ENCODE assay signal across 15 cellular contexts in the genomic region with DNA sequence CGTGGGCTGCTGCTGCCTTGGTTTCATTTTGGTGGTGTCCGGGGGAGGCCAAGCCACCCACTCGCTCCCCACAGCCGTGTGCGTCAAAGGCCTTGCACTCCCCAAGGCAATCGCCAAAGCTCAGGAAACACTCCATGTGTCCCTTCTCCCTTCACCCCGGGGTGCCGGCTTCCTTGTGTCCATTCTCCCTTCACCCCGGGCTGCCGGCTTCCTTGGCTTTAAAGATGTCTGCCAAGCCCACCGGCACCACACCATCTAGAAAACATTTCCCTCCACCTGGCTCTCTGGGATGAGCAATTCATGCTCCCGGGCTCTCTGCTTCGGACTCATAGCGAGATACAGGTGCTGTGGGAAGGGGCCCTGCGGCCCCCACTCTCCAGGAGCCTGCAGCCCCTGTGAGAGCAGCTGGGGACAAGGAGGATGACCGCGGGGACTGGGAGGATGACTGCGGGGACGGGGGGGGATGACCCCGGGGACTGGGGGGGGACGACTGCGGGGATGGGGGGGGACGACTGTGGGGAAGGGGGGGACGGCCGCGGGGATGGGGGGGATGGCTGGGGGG.
"Had no signal": no experiment of that assay in that cellular context is flagged by ENCODE, and none has a peak within 500 bp of the region (broad histone marks: within the 10 kb centered on the region; RNA-seq: fewer than 3 reads in every experiment).

No MANE protein-coding gene starts in this region.

- H3K27ac Mint-ChIP-seq: activated naive CD8-positive, alpha-beta T cell; memory B cell; naive thymus-derived CD4-positive, alpha-beta T cell; stimulated activated naive CD8-positive, alpha-beta T cell treated with anti-CD3 and anti-CD28 coated beads, Interleukin-15, Interleukin-2, amounts not matched to agents 100 ng/mL and 50 ng/mL, for 24 hours had no signal

- H3K36me3 Mint-ChIP-seq: activated naive CD8-positive, alpha-beta T cell; memory B cell; naive thymus-derived CD4-positive, alpha-beta T cell had no signal

- DNase-seq: activated CD4-positive, alpha-beta T cell treated with anti-CD3 and anti-CD28 coated beads, Interleukin-2, amount 50 U/mL, for 1 hour; activated CD4-positive, CD25-positive, alpha-beta regulatory T cell treated with anti-CD3 and anti-CD28 coated beads, Interleukin-2, amount 50 U/mL, for 72 hours; activated gamma-delta T cell; dermis blood vessel endothelial cell; effector memory CD4-positive, alpha-beta T cell; foreskin fibroblast; left ventricle myocardium superior; mucosa of descending colon; naive thymus-derived CD4-positive, alpha-beta T cell; trophoblast cell had no signal

- H3K4me3 Mint-ChIP-seq: activated naive CD8-positive, alpha-beta T cell; memory B cell; naive thymus-derived CD4-positive, alpha-beta T cell; stimulated activated naive CD8-positive, alpha-beta T cell treated with anti-CD3 and anti-CD28 coated beads, Interleukin-15, Interleukin-2, amounts not matched to agents 100 ng/mL and 50 ng/mL, for 24 hours had no signal

- H3K27me3 ChIP-seq: neutrophil, vagina had no signal

- H3K9me3 Mint-ChIP-seq: memory B cell; naive thymus-derived CD4-positive, alpha-beta T cell; stimulated activated naive CD8-positive, alpha-beta T cell treated with anti-CD3 and anti-CD28 coated beads, Interleukin-15, Interleukin-2, amounts not matched to agents 100 ng/mL and 50 ng/mL, for 24 hours had no signal

- H3K27me3 Mint-ChIP-seq: activated naive CD8-positive, alpha-beta T cell; memory B cell; naive thymus-derived CD4-positive, alpha-beta T cell; stimulated activated naive CD8-positive, alpha-beta T cell treated with anti-CD3 and anti-CD28 coated beads, Interleukin-15, Interleukin-2, amounts not matched to agents 100 ng/mL and 50 ng/mL, for 24 hours had no signal

- H3K4me1 Mint-ChIP-seq: memory B cell had no signal

- ATAC-seq: left ventricle myocardium superior; mucosa of descending colon; naive thymus-derived CD4-positive, alpha-beta T cell had no signal

- H3K36me3 ChIP-seq: neutrophil, vagina had no signal

- H3K4me3 ChIP-seq: mucosa of descending colon, vagina had no signal
